Comparison of ENCODE assay signal across 8 cellular contexts in genomic region chr4:75708218-75708691, GRCh38. TPM values are rescaled to one million over a fixed set of nuclear protein-coding genes. Genes with fewer than 3 reads are reported as not detected.
DNase-seq lines count a peak whose midpoint lies in the region; ATAC-seq and TF ChIP-seq lines count a peak whose summit lies in the region.

No MANE protein-coding gene starts in this region.

- peaks cover 8% of the 10 kb centered on the region for H3K4me1 Mint-ChIP-seq in CD14-positive monocyte
- H3K4me1 Mint-ChIP-seq in activated B cell treated with CpG ODN at 0.5 μM for 24 hours: peaks cover 12% of the 10 kb centered on the region
- peaks cover 14% of the 10 kb centered on the region for H3K4me1 Mint-ChIP-seq in stimulated activated naive CD8-positive, alpha-beta T cell treated with anti-CD3 and anti-CD28 coated beads, Interleukin-15, amount 100 ng/mL, for 72 hours

- no peak overlapping the region for H3K27ac Mint-ChIP-seq in CD14-positive monocyte
- H3K27ac Mint-ChIP-seq in activated B cell treated with CpG ODN at 0.5 μM for 24 hours: peak overlapping the region; percentile 21
- H3K27ac Mint-ChIP-seq in stimulated activated naive CD8-positive, alpha-beta T cell treated with anti-CD3 and anti-CD28 coated beads, Interleukin-15, amount 100 ng/mL, for 72 hours: peak overlapping the region; percentile 63 to 66

- H3K36me3 Mint-ChIP-seq in CD14-positive monocyte: peaks cover 0 to 2% of the 10 kb centered on the region in 2 donors
- H3K36me3 Mint-ChIP-seq in activated B cell treated with CpG ODN at 0.5 μM for 24 hours (ENCODE audit: low read depth): no peaks in the 10 kb centered on the region

- peak; percentile 69 for ATAC-seq in GM21515 (IDR thresholded peaks at IDR 0.05; ENCODE audit: unreplicated experiment)
- ATAC-seq in activated B cell treated with CpG ODN at 0.5 μM for 24 hours (ENCODE audit: low read depth): peak; percentile 85
- ATAC-seq in stimulated activated naive CD8-positive, alpha-beta T cell treated with anti-CD3 and anti-CD28 coated beads, Interleukin-15, amount 100 ng/mL, for 72 hours: peak; percentile 98
- ATAC-seq in HG02763 (IDR thresholded peaks at IDR 0.05; ENCODE audit: unreplicated experiment): no peak

- peaks cover 0 to 1% (median 0%) of the 10 kb centered on the region in 3 donors for H3K27me3 Mint-ChIP-seq in CD14-positive monocyte (ENCODE audit: low read depth in 3 of 3)
- no peaks in the 10 kb centered on the region for H3K27me3 Mint-ChIP-seq in activated B cell treated with CpG ODN at 0.5 μM for 24 hours
- H3K27me3 Mint-ChIP-seq in stimulated activated naive CD8-positive, alpha-beta T cell treated with anti-CD3 and anti-CD28 coated beads, Interleukin-15, amount 100 ng/mL, for 72 hours: no peaks in the 10 kb centered on the region

- intact Hi-C loops in CD14-positive monocyte (cut with micrococcal nuclease): no loop called here
- intact Hi-C loops in activated B cell treated with CpG ODN at 0.5 μM for 24 hours (cut with micrococcal nuclease): loop anchor here (1.0 to 5.0 kb wide), 2 partner anchors 54 to 139 kb away; no protein-coding TSS in a partner anchor

- no peak overlapping the region for H3K4me3 Mint-ChIP-seq in CD14-positive monocyte
- no peak overlapping the region for H3K4me3 Mint-ChIP-seq in activated B cell treated with CpG ODN at 0.5 μM for 24 hours
- H3K4me3 Mint-ChIP-seq in stimulated activated naive CD8-positive, alpha-beta T cell treated with anti-CD3 and anti-CD28 coated beads, Interleukin-15, amount 100 ng/mL, for 72 hours: peak overlapping the region; percentile 37 to 54

- H3K9me3 Mint-ChIP-seq in CD14-positive monocyte (peaks cover 0 to 1% (median 0%) of the 10 kb centered on the region in 7 donors), activated B cell treated with CpG ODN at 0.5 μM for 24 hours (no peaks in the 10 kb centered on the region)
- H3K9me3 Mint-ChIP-seq in stimulated activated naive CD8-positive, alpha-beta T cell treated with anti-CD3 and anti-CD28 coated beads, Interleukin-15, amount 100 ng/mL, for 72 hours: no peaks in the 10 kb centered on the region

- DNase-seq in CD14-positive monocyte (ENCODE audit: low spot score): no peak
- DNase-seq in activated B cell treated with CpG ODN at 0.5 μM for 24 hours: no peak
- DNase-seq in foreskin melanocyte: peak; percentile 68
- DNase-seq in stimulated activated naive CD8-positive, alpha-beta T cell treated with anti-CD3 and anti-CD28 coated beads, Interleukin-15, amount 100 ng/mL, for 72 hours: peak; percentile 59 to 69
- no peak for DNase-seq in activated CD4-positive, CD25-positive, alpha-beta regulatory T cell (lab: John Stamatoyannopoulos, UW)
- DNase-seq in HPDE6-E6E7 (ENCODE audit: extremely low spot score): no peak

- POLR2A ChIA-PET in activated B cell treated with CpG ODN at 0.5 μM for 24 hours (lab: Charles Lee): no interaction called here

- TF ChIP-seq CTCF in CD14-positive monocyte (IDR thresholded peaks at IDR 0.05) (peak; percentile 66), activated B cell treated with CpG ODN at 0.5 μM for 24 hours (IDR thresholded peaks at IDR 0.05) (no peak)

- CTCF ChIA-PET in activated B cell treated with CpG ODN at 0.5 μM for 24 hours (lab: Charles Lee): interaction anchor here (0.6 to 3.3 kb wide), 7 partner anchors 10 to 54 kb away, joined by 3 to 30 read pairs (median 4); partner anchors contain the start of genes G3BP2 and USO1

RNA-seq across cellular contexts. Expression of gene USO1, which starts 16.1 kb away (rescaled TPM):
- 10 to 100 TPM; 17.5 to 26.9 TPM for polyA plus RNA-seq in CD14-positive monocyte
- 41.3 and 41.7 TPM in 2 replicates for total RNA-seq in activated B cell treated with CpG ODN at 0.5 μM for 24 hours

RNA-seq across cellular contexts. Expression of gene G3BP2, which starts 35.0 kb away (rescaled TPM):
- polyA plus RNA-seq in CD14-positive monocyte: 10 to 100 TPM; 74.2 to 92.3 TPM
- 98.2 and 103 TPM in 2 replicates for total RNA-seq in activated B cell treated with CpG ODN at 0.5 μM for 24 hours

Comparison
In these comparisons a context has a peak if more than half of its experiments do, and no peak if none do; other contexts are left out.
1. DNase-seq: peak in foreskin melanocyte (single experiment) and stimulated activated naive CD8-positive, alpha-beta T cell treated with anti-CD3 and anti-CD28 coated beads, Interleukin-15, amount 100 ng/mL, for 72 hours (2 of 2); none in CD14-positive monocyte (single experiment), activated B cell treated with CpG ODN at 0.5 μM for 24 hours (single experiment), activated CD4-positive, CD25-positive, alpha-beta regulatory T cell (0 of 4) and HPDE6-E6E7 (single experiment).
2. H3K27ac Mint-ChIP-seq: peak in activated B cell treated with CpG ODN at 0.5 μM for 24 hours (single experiment) and stimulated activated naive CD8-positive, alpha-beta T cell treated with anti-CD3 and anti-CD28 coated beads, Interleukin-15, amount 100 ng/mL, for 72 hours (2 of 2); none in CD14-positive monocyte (0 of 7).
3. H3K4me3 Mint-ChIP-seq: peak in stimulated activated naive CD8-positive, alpha-beta T cell treated with anti-CD3 and anti-CD28 coated beads, Interleukin-15, amount 100 ng/mL, for 72 hours (2 of 2); none in CD14-positive monocyte (0 of 2) and activated B cell treated with CpG ODN at 0.5 μM for 24 hours (single experiment).